Comparison of ENCODE assay signal across 14 cellular contexts in the genomic region with DNA sequence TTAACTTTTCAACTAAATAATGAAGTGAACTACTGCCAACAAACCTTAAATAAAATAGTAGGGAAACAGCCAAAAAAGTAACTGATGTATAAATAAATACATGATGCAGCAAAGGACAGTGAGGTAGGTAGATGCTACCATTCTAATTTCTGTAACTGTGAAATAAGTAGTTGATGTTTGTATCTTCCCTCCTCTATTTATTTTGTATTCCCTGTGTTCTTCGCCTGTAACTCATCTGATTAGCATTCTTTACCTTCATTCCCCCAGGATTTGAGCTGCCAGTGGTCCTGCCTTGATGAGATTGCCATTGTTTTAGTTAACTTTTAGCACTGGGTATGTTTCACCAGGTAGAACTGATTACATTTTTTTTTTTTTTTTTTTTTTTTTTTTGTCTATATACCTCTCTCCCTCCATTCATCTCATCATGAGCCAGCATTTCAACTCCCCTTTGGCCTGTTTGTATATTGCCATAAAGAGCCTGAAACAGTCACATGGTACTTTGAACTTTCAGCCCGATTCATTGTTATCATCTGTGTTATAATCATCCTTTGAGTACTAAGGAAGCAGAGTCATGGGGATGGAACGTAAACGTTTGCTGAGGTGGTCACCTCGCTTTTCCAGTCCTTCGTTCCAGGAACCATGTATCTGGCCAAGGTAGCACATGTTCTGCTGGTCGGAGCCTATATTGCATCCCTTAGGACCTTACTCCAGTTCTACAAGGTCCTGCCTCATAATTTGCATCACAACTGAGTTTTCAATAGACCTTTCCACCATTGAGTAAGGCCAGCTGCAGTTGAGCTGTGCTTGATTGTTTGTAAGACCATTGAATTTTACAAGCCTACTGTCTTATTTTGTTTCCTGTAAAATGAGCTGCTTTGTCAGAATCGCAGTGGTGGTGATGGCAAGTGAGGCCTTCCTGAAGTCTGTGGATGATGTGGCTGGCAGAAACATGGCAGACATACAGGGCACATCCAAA.
DNase-seq lines count a peak whose midpoint lies in the region; ATAC-seq and TF ChIP-seq lines count a peak whose summit lies in the region.
"Had no signal": no experiment of that assay in that cellular context is flagged by ENCODE, and none has a peak within 500 bp of the region (broad histone marks: within the 10 kb centered on the region; RNA-seq: fewer than 3 reads in every experiment).

No MANE protein-coding gene starts in this region.

- H3K27me3 ChIP-seq in right atrium auricular region: no peaks in the 10 kb centered on the region
- H3K27me3 ChIP-seq in right cardiac atrium (ENCODE audit: control insufficient read depth, insufficient read depth): no peaks in the 10 kb centered on the region

- ATAC-seq in right cardiac atrium: no peak
- no peak for ATAC-seq in HG02763 (IDR thresholded peaks at IDR 0.05; ENCODE audit: unreplicated experiment)

- no peaks in the 10 kb centered on the region for H3K36me3 ChIP-seq in right atrium auricular region

- TF ChIP-seq CTCF in right atrium auricular region (IDR thresholded peaks at IDR 0.05) (no peak), VCaP (conservative IDR thresholded peaks at IDR 0.05) (no peak)

- intact Hi-C loops in right cardiac atrium (cut with DNase I): no loop called here

- 91% methylated on average over 8 of the region's 8 CpGs for WGBS in right cardiac atrium

- H3K9me3 ChIP-seq in right atrium auricular region (no peaks in the 10 kb centered on the region), right cardiac atrium (ENCODE audit: control insufficient read depth, low read length) (no peaks in the 10 kb centered on the region)

- in situ Hi-C loops in KBM-7 (cut with MboI; ENCODE audit: low pct_unique_long_range_greater_than_20kb, low sequenced_read_pairs): no loop called here

- no peak overlapping the region for H3K4me3 ChIP-seq in right atrium auricular region
- H3K4me3 ChIP-seq in right cardiac atrium (ENCODE audit: low read length): no peak overlapping the region

- H3K4me1 ChIP-seq in right atrium auricular region: peaks cover 0 to 8% of the 10 kb centered on the region in 2 donors
- peaks cover 4% of the 10 kb centered on the region for H3K4me1 ChIP-seq in right cardiac atrium (ENCODE audit: control insufficient read depth, insufficient read depth, low read length)

- H3K27ac ChIP-seq in right atrium auricular region (peak overlapping the region; percentile 54 to 74), right cardiac atrium (ENCODE audit: low read length) (no peak overlapping the region), VCaP (peak overlapping the region; percentile 48)

- DNase-seq in right atrium auricular region (ENCODE audit: low spot score) (no peak), right cardiac atrium (no peak), iris pigment epithelial cell (ENCODE audit: low read depth) (peak; percentile 82), KBM-7 (no peak), T-helper 2 cell (no peak), cerebellar nuclear complex (lab: John Stamatoyannopoulos, UW) (no peak)
- DNase-seq: activated CD4-positive, alpha-beta T cell treated with anti-CD3 and anti-CD28 coated beads for 1 hour; DND-41; mesendoderm; NCI-H1048; NCI-H524; T-helper 1 cell had no signal
